In the genomic region with DNA sequence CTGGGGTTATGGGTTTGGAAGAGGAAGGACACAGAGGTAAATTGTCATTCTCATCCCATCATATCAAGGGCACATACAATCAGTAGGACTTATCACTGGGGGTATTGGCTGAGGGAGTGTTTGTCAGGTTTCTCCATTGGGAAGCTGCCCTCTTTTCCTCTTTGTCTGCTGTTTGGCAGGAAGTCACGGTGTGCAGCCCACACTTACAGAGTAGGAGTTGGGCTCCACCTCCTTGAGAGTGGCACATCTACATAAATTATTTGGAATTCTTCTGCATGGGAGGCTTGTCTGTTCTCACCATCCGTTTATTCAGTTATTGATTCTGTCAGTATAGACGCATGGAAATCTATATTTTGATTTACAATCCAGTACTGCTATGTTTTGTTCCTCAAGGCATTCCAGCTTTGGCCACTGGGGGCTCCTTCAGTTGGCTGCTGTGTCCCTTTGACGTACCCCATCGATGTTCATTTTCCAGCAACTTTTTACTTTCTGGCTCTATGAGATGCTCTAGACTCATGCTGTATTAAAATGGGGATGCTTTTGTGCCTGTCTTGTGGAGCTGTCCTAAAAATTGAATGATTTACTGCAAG, we compare ENCODE assay signal across 1 cellular context.
TF ChIP-seq lines count a peak whose summit lies in the region.

No MANE protein-coding gene starts in this region.

TF ChIP-seq in liver, 16 proteins besides CTCF, POLR2A, EP300 and RAD21 (continued from another document):
- TF ChIP-seq, protein P1, sequence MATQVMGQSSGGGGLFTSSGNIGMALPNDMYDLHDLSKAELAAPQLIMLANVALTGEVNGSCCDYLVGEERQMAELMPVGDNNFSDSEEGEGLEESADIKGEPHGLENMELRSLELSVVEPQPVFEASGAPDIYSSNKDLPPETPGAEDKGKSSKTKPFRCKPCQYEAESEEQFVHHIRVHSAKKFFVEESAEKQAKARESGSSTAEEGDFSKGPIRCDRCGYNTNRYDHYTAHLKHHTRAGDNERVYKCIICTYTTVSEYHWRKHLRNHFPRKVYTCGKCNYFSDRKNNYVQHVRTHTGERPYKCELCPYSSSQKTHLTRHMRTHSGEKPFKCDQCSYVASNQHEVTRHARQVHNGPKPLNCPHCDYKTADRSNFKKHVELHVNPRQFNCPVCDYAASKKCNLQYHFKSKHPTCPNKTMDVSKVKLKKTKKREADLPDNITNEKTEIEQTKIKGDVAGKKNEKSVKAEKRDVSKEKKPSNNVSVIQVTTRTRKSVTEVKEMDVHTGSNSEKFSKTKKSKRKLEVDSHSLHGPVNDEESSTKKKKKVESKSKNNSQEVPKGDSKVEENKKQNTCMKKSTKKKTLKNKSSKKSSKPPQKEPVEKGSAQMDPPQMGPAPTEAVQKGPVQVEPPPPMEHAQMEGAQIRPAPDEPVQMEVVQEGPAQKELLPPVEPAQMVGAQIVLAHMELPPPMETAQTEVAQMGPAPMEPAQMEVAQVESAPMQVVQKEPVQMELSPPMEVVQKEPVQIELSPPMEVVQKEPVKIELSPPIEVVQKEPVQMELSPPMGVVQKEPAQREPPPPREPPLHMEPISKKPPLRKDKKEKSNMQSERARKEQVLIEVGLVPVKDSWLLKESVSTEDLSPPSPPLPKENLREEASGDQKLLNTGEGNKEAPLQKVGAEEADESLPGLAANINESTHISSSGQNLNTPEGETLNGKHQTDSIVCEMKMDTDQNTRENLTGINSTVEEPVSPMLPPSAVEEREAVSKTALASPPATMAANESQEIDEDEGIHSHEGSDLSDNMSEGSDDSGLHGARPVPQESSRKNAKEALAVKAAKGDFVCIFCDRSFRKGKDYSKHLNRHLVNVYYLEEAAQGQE (IDR thresholded peaks at IDR 0.05): no peak
